In genomic region chrX:145861818-145862217, GRCh38 we compare ENCODE assay signal across 8 cellular contexts. TPM values are rescaled to one million over a fixed set of nuclear protein-coding genes. Genes with fewer than 3 reads are reported as not detected.
"Had no signal": no experiment of that assay in that cellular context is flagged by ENCODE, and none has a peak within 500 bp of the region (broad histone marks: within the 10 kb centered on the region; RNA-seq: fewer than 3 reads in every experiment).

No MANE protein-coding gene starts in this region.

- ATAC-seq: HCT116, K562 had no signal

- DNase-seq: GM23248, GOT3, H7, HFFc6, IMR-90 had no signal

RNA-seq across cellular contexts. Expression of gene SLITRK2, which starts 44.2 kb away (rescaled TPM):
- total RNA-seq: GM23248, HFFc6, HT-29, IMR-90, K562 had no signal
- polyA plus RNA-seq: GM23248, IMR-90, K562 had no signal
